ENCODE assay signal across 29 cellular contexts in genomic region chr5:151477106-151477505, GRCh38. TPM values are rescaled to one million over a fixed set of nuclear protein-coding genes. Genes with fewer than 3 reads are reported as not detected.
A peak's percentile ranks its signal among the peaks of the same experiment; 100 is the strongest.
DNase-seq lines count a peak whose midpoint lies in the region; ATAC-seq and TF ChIP-seq lines count a peak whose summit lies in the region.
"Had no signal": no experiment of that assay in that cellular context is flagged by ENCODE, and none has a peak within 500 bp of the region (broad histone marks: within the 10 kb centered on the region; RNA-seq: fewer than 3 reads in every experiment).

No MANE protein-coding gene starts in this region.

- H3K4me3 Mint-ChIP-seq in HFFc6 = no peak overlapping the region
- H3K4me3 Mint-ChIP-seq: activated CD8-positive, alpha-beta T cell treated with anti-CD3 and anti-CD28 coated beads, Interleukin-2, amount 10 ng/mL, durations not matched to agents 7 days and 5 days; activated naive CD8-positive, alpha-beta T cell treated with anti-CD3 and anti-CD28 coated beads, Interleukin-2, amount 50 U/mL, for 24 hours; CD14-positive monocyte; stimulated activated naive B cell treated with anti-CD40 and anti-IgM and Interleukin-4, amounts not matched to agents 10 μg/mL and 1 μg/mL and 100 μg/mL, for 72 hours had no signal

- ATAC-seq in lower lobe of right lung = no peak
- ATAC-seq: activated CD8-positive, alpha-beta T cell treated with anti-CD3 and anti-CD28 coated beads, Interleukin-2, amount 10 ng/mL, durations not matched to agents 7 days and 5 days; activated naive CD8-positive, alpha-beta T cell treated with anti-CD3 and anti-CD28 coated beads, Interleukin-2, amount 50 U/mL, for 24 hours; Right ventricle myocardium inferior; stimulated activated naive B cell treated with anti-CD40 and anti-IgM and Interleukin-4, amounts not matched to agents 10 μg/mL and 1 μg/mL and 100 μg/mL, for 72 hours had no signal

- no peaks in the 10 kb centered on the region for H3K27me3 ChIP-seq in lower lobe of right lung (ENCODE audit: low read depth)
- H3K27me3 ChIP-seq: breast epithelium, testis, vagina had no signal

- DNase-seq in AG20443 (ENCODE audit: low spot score) (peak; percentile 43), HFFc6 (peak; percentile 13), foreskin fibroblast (peak; percentile 66 to 77), HUDEP-2 (lab: John Stamatoyannopoulos, UW; ENCODE audit: unreplicated experiment in 76 of 76) (no peak), NCI-H510A (lab: John Stamatoyannopoulos, UW) (no peak), lower lobe of right lung (no peak), COLO668 (lab: John Stamatoyannopoulos, UW; ENCODE audit: unreplicated experiment) (no peak)
- DNase-seq: ACHN; activated CD4-positive, CD25-positive, alpha-beta regulatory T cell treated with anti-CD3 and anti-CD28 coated beads, Interleukin-2, amount 50 U/mL, for 72 hours; activated CD8-positive, alpha-beta T cell treated with anti-CD3 and anti-CD28 coated beads, Interleukin-2, amount 10 ng/mL, durations not matched to agents 7 days and 5 days; activated gamma-delta T cell; activated naive CD8-positive, alpha-beta T cell treated with anti-CD3 and anti-CD28 coated beads, Interleukin-2, amount 50 U/mL, for 24 hours; hypothalamus; islet precursor cell; NCI-H146; NCI-H774; nucleus accumbens; OCI-M1; small intestine; stimulated activated CD4-positive, alpha-beta T cell treated with anti-CD3 and anti-CD28 coated beads, Interleukin-2, amount 100 ng/mL, for 24 hours; stimulated activated naive B cell treated with anti-CD40 and anti-IgM and Interleukin-4, amounts not matched to agents 10 μg/mL and 1 μg/mL and 100 μg/mL, for 72 hours; SW 1271; testis had no signal

- H3K27ac Mint-ChIP-seq in HFFc6 = 0 out of 2 replicates have a peak overlapping the region, but pooled peaks have one; percentile 8
- H3K27ac Mint-ChIP-seq: activated CD8-positive, alpha-beta T cell treated with anti-CD3 and anti-CD28 coated beads, Interleukin-2, amount 10 ng/mL, durations not matched to agents 7 days and 5 days; activated naive CD8-positive, alpha-beta T cell treated with anti-CD3 and anti-CD28 coated beads, Interleukin-2, amount 50 U/mL, for 24 hours; stimulated activated naive B cell treated with anti-CD40 and anti-IgM and Interleukin-4, amounts not matched to agents 10 μg/mL and 1 μg/mL and 100 μg/mL, for 72 hours had no signal

- no peaks in the 10 kb centered on the region for H3K9me3 ChIP-seq in lower lobe of right lung
- H3K9me3 ChIP-seq: breast epithelium, testis, vagina had no signal

- intact Hi-C loops in lower lobe of right lung (cut with DNase I) = no loop called here

- no peaks in the 10 kb centered on the region for H3K27me3 Mint-ChIP-seq in HFFc6 (ENCODE audit: insufficient read depth)
- H3K27me3 Mint-ChIP-seq: activated naive CD8-positive, alpha-beta T cell treated with anti-CD3 and anti-CD28 coated beads, Interleukin-2, amount 50 U/mL, for 24 hours; stimulated activated naive B cell treated with anti-CD40 and anti-IgM and Interleukin-4, amounts not matched to agents 10 μg/mL and 1 μg/mL and 100 μg/mL, for 72 hours had no signal

- H3K4me1 ChIP-seq in lower lobe of right lung = no peaks in the 10 kb centered on the region
- H3K4me1 ChIP-seq: breast epithelium, vagina had no signal

- H3K4me3 ChIP-seq in foreskin fibroblast (ENCODE audit: low read depth in 1 of 2, low read length in 2 of 2) (no peak overlapping the region), lower lobe of right lung (no peak overlapping the region)
- H3K4me3 ChIP-seq: breast epithelium, lung, testis, vagina had no signal

- peaks cover 39% of the 10 kb centered on the region for H3K36me3 ChIP-seq in lower lobe of right lung
- H3K36me3 ChIP-seq: breast epithelium had no signal

- peaks cover 40% of the 10 kb centered on the region for H3K36me3 Mint-ChIP-seq in HFFc6 (ENCODE audit: low read depth)

- peaks cover 37% of the 10 kb centered on the region for H3K4me1 Mint-ChIP-seq in HFFc6 (ENCODE audit: low read depth)
- H3K4me1 Mint-ChIP-seq: activated naive CD8-positive, alpha-beta T cell treated with anti-CD3 and anti-CD28 coated beads, Interleukin-2, amount 50 U/mL, for 24 hours; stimulated activated naive B cell treated with anti-CD40 and anti-IgM and Interleukin-4, amounts not matched to agents 10 μg/mL and 1 μg/mL and 100 μg/mL, for 72 hours had no signal

- no peaks in the 10 kb centered on the region for H3K9me3 Mint-ChIP-seq in HFFc6
- H3K9me3 Mint-ChIP-seq: activated naive CD8-positive, alpha-beta T cell treated with anti-CD3 and anti-CD28 coated beads, Interleukin-2, amount 50 U/mL, for 24 hours; stimulated activated naive B cell treated with anti-CD40 and anti-IgM and Interleukin-4, amounts not matched to agents 10 μg/mL and 1 μg/mL and 100 μg/mL, for 72 hours had no signal

- TF ChIP-seq CTCF in HFFc6 (IDR thresholded peaks at IDR 0.05) (no peak), foreskin fibroblast (IDR thresholded peaks at IDR 0.05; ENCODE audit: low read depth, low read length) (no peak), lower lobe of right lung (IDR thresholded peaks at IDR 0.05) (no peak)

- H3K27ac ChIP-seq in angular gyrus (ENCODE audit: low read depth, low read length) = peak overlapping the region; percentile 37
- no peak overlapping the region for H3K27ac ChIP-seq in lower lobe of right lung
- H3K27ac ChIP-seq: breast epithelium, testis, vagina had no signal

RNA-seq across cellular contexts. Expression of gene SLC36A1, which starts 29.7 kb away (rescaled TPM):
- total RNA-seq in HFFc6 (2021; fragmentation: NEBNext Ultra II Directional; extraction: Animal tissue kit (Norgen Biotek cat#: 25700)) = 10 to 100 TPM in 3 of 6 experiments, 1 to 10 TPM in 3; 9.2 to 13.1 (median 10.3) TPM
- total RNA-seq in lower lobe of right lung = 11.5 TPM

Comparison
In these comparisons a context has a peak if more than half of its experiments do, and no peak if none do; other contexts are left out.
1. DNase-seq: peak in AG20443 (single experiment), HFFc6 (single experiment) and foreskin fibroblast (2 of 2); none in HUDEP-2 (0 of 76), NCI-H510A (single experiment), lower lobe of right lung (single experiment) and COLO668 (single experiment).